In the genomic region with DNA sequence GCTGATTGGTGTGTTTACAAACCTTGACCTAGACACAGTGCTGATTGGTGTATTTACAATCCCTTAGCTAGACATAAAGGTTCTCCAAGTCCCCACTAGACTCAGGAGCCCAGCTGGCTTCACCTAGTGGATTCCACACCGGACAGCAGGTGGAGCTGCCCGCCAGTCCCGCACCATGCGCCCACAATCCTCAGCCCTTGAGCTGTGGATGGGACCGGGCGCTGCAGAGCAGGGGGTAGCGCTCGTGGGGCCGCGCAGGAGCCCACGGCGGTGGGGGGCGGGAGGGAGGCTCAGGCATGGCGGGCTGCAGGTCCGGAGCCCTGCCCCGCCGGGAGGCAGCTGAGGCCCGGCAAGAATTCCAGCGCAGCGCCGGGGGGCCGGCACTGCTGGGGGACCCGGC, we compare ENCODE assay signal across 1 cellular context.
TF ChIP-seq lines count a peak whose summit lies in the region.

No MANE protein-coding gene starts in this region.

TF ChIP-seq in HepG2, 621 proteins besides CTCF, POLR2A, EP300 and RAD21 (continued from another document):
- TF ChIP-seq ZBTB33 (CRISPR knock-in tag; IDR thresholded peaks at IDR 0.05) = peak; percentile 83; the same call in 1 of the 2 replicates
